In the genomic region with DNA sequence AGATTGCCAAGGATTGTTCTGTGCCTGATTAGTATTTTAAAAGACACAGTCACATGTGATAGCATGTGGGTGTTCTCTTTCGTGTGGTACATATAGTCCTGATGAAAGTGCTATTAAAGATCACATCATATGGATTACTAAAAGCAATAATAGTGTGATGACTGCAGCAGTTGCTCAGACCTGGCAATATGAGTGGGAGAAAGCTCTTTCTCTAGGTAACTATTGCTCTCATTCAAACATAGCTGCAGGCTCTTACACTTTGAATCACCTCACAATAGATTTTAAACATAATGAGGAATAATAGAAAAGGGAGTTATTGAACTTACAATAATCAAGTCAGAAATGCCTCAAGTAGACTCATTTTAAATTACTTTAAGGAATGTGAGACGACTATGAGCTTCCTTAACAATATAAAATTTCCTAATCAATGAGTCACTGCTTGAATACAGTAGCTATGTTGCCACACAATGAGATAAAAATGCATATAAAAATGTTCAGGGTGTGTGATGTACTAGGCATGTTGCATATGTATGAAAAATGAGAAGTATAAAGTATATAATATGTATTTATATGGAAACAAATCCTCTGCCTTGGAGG, we compare ENCODE assay signal across 1 cellular context.
TF ChIP-seq lines count a peak whose summit lies in the region.

No MANE protein-coding gene starts in this region.

TF ChIP-seq in neural cell, 6 proteins besides CTCF, POLR2A, EP300 and RAD21 (continued from another document):
- TF ChIP-seq, protein P1, sequence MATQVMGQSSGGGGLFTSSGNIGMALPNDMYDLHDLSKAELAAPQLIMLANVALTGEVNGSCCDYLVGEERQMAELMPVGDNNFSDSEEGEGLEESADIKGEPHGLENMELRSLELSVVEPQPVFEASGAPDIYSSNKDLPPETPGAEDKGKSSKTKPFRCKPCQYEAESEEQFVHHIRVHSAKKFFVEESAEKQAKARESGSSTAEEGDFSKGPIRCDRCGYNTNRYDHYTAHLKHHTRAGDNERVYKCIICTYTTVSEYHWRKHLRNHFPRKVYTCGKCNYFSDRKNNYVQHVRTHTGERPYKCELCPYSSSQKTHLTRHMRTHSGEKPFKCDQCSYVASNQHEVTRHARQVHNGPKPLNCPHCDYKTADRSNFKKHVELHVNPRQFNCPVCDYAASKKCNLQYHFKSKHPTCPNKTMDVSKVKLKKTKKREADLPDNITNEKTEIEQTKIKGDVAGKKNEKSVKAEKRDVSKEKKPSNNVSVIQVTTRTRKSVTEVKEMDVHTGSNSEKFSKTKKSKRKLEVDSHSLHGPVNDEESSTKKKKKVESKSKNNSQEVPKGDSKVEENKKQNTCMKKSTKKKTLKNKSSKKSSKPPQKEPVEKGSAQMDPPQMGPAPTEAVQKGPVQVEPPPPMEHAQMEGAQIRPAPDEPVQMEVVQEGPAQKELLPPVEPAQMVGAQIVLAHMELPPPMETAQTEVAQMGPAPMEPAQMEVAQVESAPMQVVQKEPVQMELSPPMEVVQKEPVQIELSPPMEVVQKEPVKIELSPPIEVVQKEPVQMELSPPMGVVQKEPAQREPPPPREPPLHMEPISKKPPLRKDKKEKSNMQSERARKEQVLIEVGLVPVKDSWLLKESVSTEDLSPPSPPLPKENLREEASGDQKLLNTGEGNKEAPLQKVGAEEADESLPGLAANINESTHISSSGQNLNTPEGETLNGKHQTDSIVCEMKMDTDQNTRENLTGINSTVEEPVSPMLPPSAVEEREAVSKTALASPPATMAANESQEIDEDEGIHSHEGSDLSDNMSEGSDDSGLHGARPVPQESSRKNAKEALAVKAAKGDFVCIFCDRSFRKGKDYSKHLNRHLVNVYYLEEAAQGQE (IDR thresholded peaks at IDR 0.05; ENCODE audit: borderline replicate concordance), result no peak
